1 cellular context compared by ENCODE assay signal in genomic region chr10:33279276-33279675, GRCh38.
TF ChIP-seq lines count a peak whose summit lies in the region.

No MANE protein-coding gene starts in this region.

TF ChIP-seq in A549, 52 proteins besides CTCF, POLR2A, EP300 and RAD21:
- TF ChIP-seq FOSB (CRISPR knock-in tag; IDR thresholded peaks at IDR 0.05) (no peak), SREBF2 (IDR thresholded peaks at IDR 0.05) (no peak)
